In genomic region chr17:43171761-43172487, GRCh38 we compare ENCODE assay signal across 8 cellular contexts. TPM values are rescaled to one million over a fixed set of nuclear protein-coding genes. Genes with fewer than 3 reads are reported as not detected.
DNase-seq lines count a peak whose midpoint lies in the region; ATAC-seq, FAIRE-seq and TF ChIP-seq lines count a peak whose summit lies in the region.

No MANE protein-coding gene starts in this region.

- H3K9me3 ChIP-seq in left ventricle myocardium inferior (replicated peaks) = no peaks in the 10 kb centered on the region

- intact Hi-C loops in activated T-helper 1 cell treated with anti-CD3 and anti-CD28 coated beads, Interleukin-12 subunit alpha, Interleukin-12 subunit beta, Interleukin-2, Interleukin-4 antibody, amounts not matched to agents 30 ng/mL and 10 ng/mL and 1 ng/mL, durations not matched to agents 14 hours and 24 hours and 36 hours (cut with micrococcal nuclease) = loop anchor here (1.0 to 2.0 kb wide), 5 partner anchors 143 to 1889 kb away; partner anchors contain the start of genes NMT1, RETREG3, RPL27 and TUBG1
- intact Hi-C loops in left ventricle myocardium inferior (cut with micrococcal nuclease) = no loop called here

- no peaks in the 10 kb centered on the region for H3K9me3 Mint-ChIP-seq in activated T-helper 1 cell treated with anti-CD3 and anti-CD28 coated beads, Interleukin-12 subunit alpha, Interleukin-12 subunit beta, Interleukin-2, Interleukin-4 antibody, amounts not matched to agents 30 ng/mL and 10 ng/mL and 1 ng/mL, durations not matched to agents 14 hours and 24 hours and 36 hours

- peak overlapping the region; percentile 93 for H3K27ac ChIP-seq in left ventricle myocardium inferior (replicated peaks)

- TF ChIP-seq CTCF in AG09309 (IDR thresholded peaks at IDR 0.05; ENCODE audit: control insufficient read depth, insufficient read depth, low read depth, low read length, missing control alignments) (peak; percentile 23), left ventricle myocardium inferior (IDR thresholded peaks at IDR 0.05; ENCODE audit: borderline replicate concordance) (peak; percentile 31)

- no peak for ATAC-seq in HG03439 (IDR thresholded peaks at IDR 0.05; ENCODE audit: unreplicated experiment)

- H3K27ac Mint-ChIP-seq in activated T-helper 1 cell treated with anti-CD3 and anti-CD28 coated beads, Interleukin-12 subunit alpha, Interleukin-12 subunit beta, Interleukin-2, Interleukin-4 antibody, amounts not matched to agents 30 ng/mL and 10 ng/mL and 1 ng/mL, durations not matched to agents 14 hours and 24 hours and 36 hours = no peak overlapping the region

- H3K36me3 Mint-ChIP-seq in activated T-helper 1 cell treated with anti-CD3 and anti-CD28 coated beads, Interleukin-12 subunit alpha, Interleukin-12 subunit beta, Interleukin-2, Interleukin-4 antibody, amounts not matched to agents 30 ng/mL and 10 ng/mL and 1 ng/mL, durations not matched to agents 14 hours and 24 hours and 36 hours (ENCODE audit: low read depth) = peaks cover 17% of the 10 kb centered on the region

- no peak for FAIRE-seq in GM12892 (lab: Jason Lieb, UNC)

- no peaks in the 10 kb centered on the region for H3K27me3 Mint-ChIP-seq in activated T-helper 1 cell treated with anti-CD3 and anti-CD28 coated beads, Interleukin-12 subunit alpha, Interleukin-12 subunit beta, Interleukin-2, Interleukin-4 antibody, amounts not matched to agents 30 ng/mL and 10 ng/mL and 1 ng/mL, durations not matched to agents 14 hours and 24 hours and 36 hours (ENCODE audit: insufficient read depth)

- peak overlapping the region; percentile 93 for H3K4me3 ChIP-seq in AG09309 (ENCODE audit: control insufficient read depth, low read depth, low read length)
- H3K4me3 ChIP-seq in left ventricle myocardium inferior = peak overlapping the region; percentile 74

- peaks cover 6% of the 10 kb centered on the region for H3K36me3 ChIP-seq in left ventricle myocardium inferior

- H3K4me1 Mint-ChIP-seq in activated T-helper 1 cell treated with anti-CD3 and anti-CD28 coated beads, Interleukin-12 subunit alpha, Interleukin-12 subunit beta, Interleukin-2, Interleukin-4 antibody, amounts not matched to agents 30 ng/mL and 10 ng/mL and 1 ng/mL, durations not matched to agents 14 hours and 24 hours and 36 hours (ENCODE audit: low read depth) = peaks cover 29% of the 10 kb centered on the region

- H3K4me1 ChIP-seq in left ventricle myocardium inferior = peaks cover 74% of the 10 kb centered on the region

- H3K27me3 ChIP-seq in left ventricle myocardium inferior (ENCODE audit: low read depth) = no peaks in the 10 kb centered on the region

- peak; percentile 87 for DNase-seq in AG09309 (ENCODE audit: low read depth)
- DNase-seq in GM04504 (ENCODE audit: low read depth) = peak; percentile 77
- DNase-seq in NCI-H446 (lab: John Stamatoyannopoulos, UW) = peak; percentile 19 to 33
- DNase-seq in activated T-helper 1 cell treated with anti-CD3 and anti-CD28 coated beads, Interleukin-12 subunit alpha, Interleukin-12 subunit beta, Interleukin-2, Interleukin-4 antibody, amounts not matched to agents 30 ng/mL and 10 ng/mL and 1 ng/mL, durations not matched to agents 14 hours and 24 hours and 36 hours (ENCODE audit: low spot score) = peak; percentile 5
- no peak for DNase-seq in left ventricle myocardium inferior
- peak; percentile 98 for DNase-seq in renal cortical epithelial cell (ENCODE audit: low read depth)
- DNase-seq in GM12892 (ENCODE audit: insufficient read length) = no peak

- no peak for TF ChIP-seq POLR2A in GM12892 (IDR thresholded peaks at IDR 0.05; ENCODE audit: low read depth, low read length)

- H3K4me3 Mint-ChIP-seq in activated T-helper 1 cell treated with anti-CD3 and anti-CD28 coated beads, Interleukin-12 subunit alpha, Interleukin-12 subunit beta, Interleukin-2, Interleukin-4 antibody, amounts not matched to agents 30 ng/mL and 10 ng/mL and 1 ng/mL, durations not matched to agents 14 hours and 24 hours and 36 hours = no peak overlapping the region

RNA-seq across cellular contexts. Expression of gene NBR1, which starts 0.9 kb away (rescaled TPM):
- 53.4 and 56.1 TPM in 2 replicates for total RNA-seq in activated T-helper 1 cell treated with anti-CD3 and anti-CD28 coated beads, Interleukin-12 subunit alpha, Interleukin-12 subunit beta, Interleukin-2, Interleukin-4 antibody, amounts not matched to agents 30 ng/mL and 10 ng/mL and 1 ng/mL, durations not matched to agents 14 hours and 24 hours and 36 hours
- total RNA-seq in left ventricle myocardium inferior (103 TPM), renal cortical epithelial cell (73.6 and 141 TPM in 2 replicates)
- 30.5 TPM for polyA plus RNA-seq in GM12892 (2012; ENCODE audit: missing spikeins)

RNA-seq across cellular contexts. Expression of gene TMEM106A, which starts 39.8 kb away (rescaled TPM):
- total RNA-seq in activated T-helper 1 cell treated with anti-CD3 and anti-CD28 coated beads, Interleukin-12 subunit alpha, Interleukin-12 subunit beta, Interleukin-2, Interleukin-4 antibody, amounts not matched to agents 30 ng/mL and 10 ng/mL and 1 ng/mL, durations not matched to agents 14 hours and 24 hours and 36 hours = 18.2 and 19.1 TPM in 2 replicates
- 3.2 TPM for total RNA-seq in left ventricle myocardium inferior
- total RNA-seq in renal cortical epithelial cell = 2.3 and 2.4 TPM in 2 replicates
- polyA plus RNA-seq in GM12892 (2012; ENCODE audit: missing spikeins) = 8.1 TPM

RNA-seq across cellular contexts. Expression of gene BRCA1, which starts 46.8 kb away (rescaled TPM):
- total RNA-seq in activated T-helper 1 cell treated with anti-CD3 and anti-CD28 coated beads, Interleukin-12 subunit alpha, Interleukin-12 subunit beta, Interleukin-2, Interleukin-4 antibody, amounts not matched to agents 30 ng/mL and 10 ng/mL and 1 ng/mL, durations not matched to agents 14 hours and 24 hours and 36 hours = 76.1 and 79.8 TPM in 2 replicates
- total RNA-seq in left ventricle myocardium inferior (8.1 TPM), renal cortical epithelial cell (8.8 and 14.9 TPM in 2 replicates)
- 37.0 TPM for polyA plus RNA-seq in GM12892 (2012; ENCODE audit: missing spikeins)

RNA-seq across cellular contexts. Expression of gene CCDC200, which starts 56.5 kb away (rescaled TPM):
- total RNA-seq in activated T-helper 1 cell treated with anti-CD3 and anti-CD28 coated beads, Interleukin-12 subunit alpha, Interleukin-12 subunit beta, Interleukin-2, Interleukin-4 antibody, amounts not matched to agents 30 ng/mL and 10 ng/mL and 1 ng/mL, durations not matched to agents 14 hours and 24 hours and 36 hours = 0.32 and 0.47 TPM in 2 replicates
- total RNA-seq in left ventricle myocardium inferior = not detected
- total RNA-seq in renal cortical epithelial cell = not detected in 2 replicates
- polyA plus RNA-seq in GM12892 (2012; ENCODE audit: missing spikeins) = 8.6 TPM

Comparison
In these comparisons a context has a peak if more than half of its experiments do, and no peak if none do; other contexts are left out.
1. DNase-seq: peak in AG09309 (single experiment), GM04504 (single experiment), NCI-H446 (2 of 2), activated T-helper 1 cell treated with anti-CD3 and anti-CD28 coated beads, Interleukin-12 subunit alpha, Interleukin-12 subunit beta, Interleukin-2, Interleukin-4 antibody, amounts not matched to agents 30 ng/mL and 10 ng/mL and 1 ng/mL, durations not matched to agents 14 hours and 24 hours and 36 hours (single experiment) and renal cortical epithelial cell (single experiment); none in left ventricle myocardium inferior (single experiment) and GM12892 (single experiment).